ENCODE assay signal across 8 cellular contexts in genomic region chr15:88545578-88546247, GRCh38. TPM values are rescaled to one million over a fixed set of nuclear protein-coding genes. Genes with fewer than 3 reads are reported as not detected.
DNase-seq lines count a peak whose midpoint lies in the region; ATAC-seq and TF ChIP-seq lines count a peak whose summit lies in the region.
"Not testable (repeated sequence)": the region's sequence is repeated elsewhere in the genome, so short reads cannot be mapped to it uniquely, and the experiment has no call there.

No MANE protein-coding gene starts in this region.

- not testable (repeated sequence) for H3K9me3 Mint-ChIP-seq in CD4-positive, alpha-beta memory T cell; activated CD4-positive, alpha-beta T cell treated with anti-CD3 and anti-CD28 coated beads, Interleukin-2, amount 10 ng/mL, durations not matched to agents 24 days and 14 days; MCF 10A (ENCODE audit: unreplicated experiment)

- not testable (repeated sequence) for H3K79me2 ChIP-seq in trophoblast cell (ENCODE audit: control insufficient read depth, insufficient read depth, low read length, poor library complexity)

- H3K4me3 ChIP-seq in CD4-positive, alpha-beta memory T cell (ENCODE audit: low read length in 2 of 2): peak overlapping the region; percentile 34 to 63
- H3K4me3 ChIP-seq in LNCaP clone FGC (ENCODE audit: low read depth, low read length) (peak overlapping the region; percentile 62), fibroblast of pulmonary artery (replicated peaks; ENCODE audit: low read depth, low read length) (peak overlapping the region; percentile 83), lower lobe of right lung (peak overlapping the region; percentile 79), trophoblast cell (ENCODE audit: low read depth, low read length) (peak overlapping the region; percentile 67), transverse colon (peak overlapping the region; percentile 68 to 98 (median 85))

- H3K14ac ChIP-seq in trophoblast cell (ENCODE audit: low read length): peak overlapping the region; percentile 55

- intact Hi-C loops in CD4-positive, alpha-beta memory T cell (cut with micrococcal nuclease): loop anchor here (1.0 to 2.0 kb wide), 5 partner anchors 76 to 543 kb away; partner anchors contain the start of genes ABHD2, AEN, MRPL46 and MRPS11
- intact Hi-C loops in activated CD4-positive, alpha-beta T cell treated with anti-CD3 and anti-CD28 coated beads, Interleukin-2, amount 10 ng/mL, durations not matched to agents 24 days and 14 days (cut with micrococcal nuclease): loop anchor here (1.0 to 2.0 kb wide), 3 partner anchors 76 to 93 kb away; partner anchors contain the start of genes AEN, MRPL46 and MRPS11
- intact Hi-C loops in MCF 10A (cut with micrococcal nuclease): loop anchor here (5.0 kb wide), 2 partner anchors 77 to 78 kb away; partner anchors contain the start of genes AEN, MRPL46 and MRPS11
- intact Hi-C loops in lower lobe of right lung (cut with DNase I); transverse colon (cut with DNase I; ENCODE audit: low total_unique reads): not testable (repeated sequence)

- H4K8ac ChIP-seq in trophoblast cell (ENCODE audit: low read depth, low read length): peak overlapping the region; percentile 87

- POLR2A ChIA-PET in CD4-positive, alpha-beta memory T cell (lab: Charles Lee; ENCODE audit: partially characterized antibody); MCF 10A (lab: Yijun Ruan, JAX): not testable (repeated sequence)

- peak overlapping the region; percentile 92 to 95 (median 92) for H3K4me3 Mint-ChIP-seq in CD4-positive, alpha-beta memory T cell
- peak overlapping the region; percentile 92 for H3K4me3 Mint-ChIP-seq in activated CD4-positive, alpha-beta T cell treated with anti-CD3 and anti-CD28 coated beads, Interleukin-2, amount 10 ng/mL, durations not matched to agents 24 days and 14 days
- peak overlapping the region; percentile 79 for H3K4me3 Mint-ChIP-seq in MCF 10A (ENCODE audit: unreplicated experiment)

- peak overlapping the region; percentile 62 for H3K27ac ChIP-seq in CD4-positive, alpha-beta memory T cell (ENCODE audit: low read depth, low read length)
- peak overlapping the region; percentile 84 for H3K27ac ChIP-seq in lower lobe of right lung
- H3K27ac ChIP-seq in trophoblast cell (ENCODE audit: low read depth, low read length): peak overlapping the region; percentile 72
- H3K27ac ChIP-seq in transverse colon: peak overlapping the region; percentile 87 to 93 (median 90)

- ATAC-seq in lower lobe of right lung: not testable (repeated sequence)

- peak overlapping the region; percentile 24 for H3K9ac ChIP-seq in trophoblast cell (ENCODE audit: low read length)

- no CpG with 5 or more reads among the region's 8 CpGs for WGBS in trophoblast cell (ENCODE audit: extremely low coverage, insufficient coverage, insufficient read length)
- WGBS in transverse colon (ENCODE audit: low coverage in 1 of 2), 2 donors: 8% methylated on average over 7 of the region's 8 CpGs; no CpG with 5 or more reads in 1 of the 2 donors

- H2BK120ac ChIP-seq in trophoblast cell (ENCODE audit: insufficient read depth, low read length, poor library complexity): peak overlapping the region; percentile 44

- H2AFZ ChIP-seq in trophoblast cell (ENCODE audit: insufficient read depth, low read length, poor library complexity): peak overlapping the region; percentile 66

- H3K23ac ChIP-seq in trophoblast cell (ENCODE audit: low read length): not testable (repeated sequence)

- peak overlapping the region; percentile 66 for H2BK5ac ChIP-seq in trophoblast cell (ENCODE audit: low read depth, low read length, poor library complexity)

- H3K79me1 ChIP-seq in trophoblast cell (ENCODE audit: low read length): peaks cover 32% of the 10 kb centered on the region

- TF ChIP-seq CTCF in LNCaP clone FGC (IDR thresholded peaks at IDR 0.05; ENCODE audit: control insufficient read depth, extremely low read depth, insufficient read depth); MCF 10A (IDR thresholded peaks at IDR 0.05; ENCODE audit: unreplicated experiment); fibroblast of pulmonary artery (IDR thresholded peaks at IDR 0.05; ENCODE audit: low read length, missing control alignments); lower lobe of right lung (IDR thresholded peaks at IDR 0.05); transverse colon (IDR thresholded peaks at IDR 0.05): not testable (repeated sequence)

- DNase-seq in CD4-positive, alpha-beta memory T cell; LNCaP clone FGC (ENCODE audit: low read depth); activated CD4-positive, alpha-beta T cell treated with anti-CD3 and anti-CD28 coated beads, Interleukin-2, amount 10 ng/mL, durations not matched to agents 24 days and 14 days; MCF 10A (ENCODE audit: unreplicated experiment); fibroblast of pulmonary artery (ENCODE audit: low read depth); lower lobe of right lung; trophoblast cell; transverse colon: not testable (repeated sequence)

- H3K27me3 Mint-ChIP-seq in CD4-positive, alpha-beta memory T cell; activated CD4-positive, alpha-beta T cell treated with anti-CD3 and anti-CD28 coated beads, Interleukin-2, amount 10 ng/mL, durations not matched to agents 24 days and 14 days; MCF 10A (ENCODE audit: insufficient read depth, unreplicated experiment): not testable (repeated sequence)

- not testable (repeated sequence) for H2BK12ac ChIP-seq in trophoblast cell (ENCODE audit: low read length)

- not testable (repeated sequence) for H3K27me3 ChIP-seq in CD4-positive, alpha-beta memory T cell (ENCODE audit: insufficient read depth, low read length); lower lobe of right lung (ENCODE audit: low read depth); trophoblast cell (ENCODE audit: insufficient read depth, low read length); transverse colon

- H3K4ac ChIP-seq in trophoblast cell (ENCODE audit: low read depth, low read length): peak overlapping the region; percentile 34

- peak overlapping the region; percentile 60 for H3K4me2 ChIP-seq in trophoblast cell (ENCODE audit: low read length)

- in situ Hi-C loops in transverse colon (cut with MboI; ENCODE audit: low pct_ligation_motif_present in 1 of 4, low pct_unique_long_range_greater_than_20kb in 1 of 4, low sequenced_read_pairs in 3 of 4): not testable (repeated sequence)

- CTCF ChIA-PET in CD4-positive, alpha-beta memory T cell (lab: Charles Lee; ENCODE audit: partially characterized antibody); MCF 10A (lab: Yijun Ruan, JAX): not testable (repeated sequence)

- not testable (repeated sequence) for BruUV-seq in MCF 10A (replicated peaks; lab: Mats Ljungman, UMichigan)

- not testable (repeated sequence) for TF ChIP-seq EP300 in transverse colon (IDR thresholded peaks at IDR 0.05; ENCODE audit: low read depth)

- H4K91ac ChIP-seq in trophoblast cell (ENCODE audit: low read depth, low read length): peak overlapping the region; percentile 77

- H3K4me1 ChIP-seq in CD4-positive, alpha-beta memory T cell (ENCODE audit: insufficient read depth, low read length); lower lobe of right lung: not testable (repeated sequence)
- H3K4me1 ChIP-seq in trophoblast cell (ENCODE audit: control insufficient read depth in 1 of 2, insufficient read depth in 2 of 2, low read length in 2 of 2) (peaks cover 20 to 24% of the 10 kb centered on the region in 2 experiments), transverse colon (peaks cover 0 to 14% (median 6%) of the 10 kb centered on the region in 4 donors)

- H3K27ac Mint-ChIP-seq in CD4-positive, alpha-beta memory T cell: peak overlapping the region; percentile 86 to 97 (median 97)
- peak overlapping the region; percentile 91 for H3K27ac Mint-ChIP-seq in activated CD4-positive, alpha-beta T cell treated with anti-CD3 and anti-CD28 coated beads, Interleukin-2, amount 10 ng/mL, durations not matched to agents 24 days and 14 days
- peak overlapping the region; percentile 78 for H3K27ac Mint-ChIP-seq in MCF 10A (ENCODE audit: low read depth, unreplicated experiment)

- H3K4me1 Mint-ChIP-seq in CD4-positive, alpha-beta memory T cell: peaks cover 4 to 23% (median 9%) of the 10 kb centered on the region in 4 donors
- peaks cover 12% of the 10 kb centered on the region for H3K4me1 Mint-ChIP-seq in activated CD4-positive, alpha-beta T cell treated with anti-CD3 and anti-CD28 coated beads, Interleukin-2, amount 10 ng/mL, durations not matched to agents 24 days and 14 days
- not testable (repeated sequence) for H3K4me1 Mint-ChIP-seq in MCF 10A (ENCODE audit: insufficient read depth, unreplicated experiment)

- H3K36me3 Mint-ChIP-seq in CD4-positive, alpha-beta memory T cell; activated CD4-positive, alpha-beta T cell treated with anti-CD3 and anti-CD28 coated beads, Interleukin-2, amount 10 ng/mL, durations not matched to agents 24 days and 14 days (ENCODE audit: low read depth); MCF 10A (ENCODE audit: insufficient read depth, unreplicated experiment): not testable (repeated sequence)

- peak overlapping the region; percentile 78 for H3K18ac ChIP-seq in trophoblast cell (ENCODE audit: low read length)

- H2AK5ac ChIP-seq in trophoblast cell (ENCODE audit: low read length): not testable (repeated sequence)

- H3K9me3 ChIP-seq in CD4-positive, alpha-beta memory T cell (ENCODE audit: control insufficient read depth in 1 of 2, low read length in 2 of 2); lower lobe of right lung; trophoblast cell (ENCODE audit: insufficient read depth, low read depth, low read length); transverse colon: not testable (repeated sequence)

- peak overlapping the region; percentile 74 for H4K12ac ChIP-seq in trophoblast cell (ENCODE audit: low read depth, low read length)

- TF ChIP-seq POLR2A in transverse colon (IDR thresholded peaks at IDR 0.05): not testable (repeated sequence)

- H3K36me3 ChIP-seq in CD4-positive, alpha-beta memory T cell (ENCODE audit: insufficient read depth, low read length); lower lobe of right lung; trophoblast cell (ENCODE audit: control insufficient read depth in 1 of 2, insufficient read depth in 2 of 2, low read length in 2 of 2); transverse colon: not testable (repeated sequence)

RNA-seq across cellular contexts. Expression of gene DET1, which starts 0.8 kb away (rescaled TPM):
- 10 to 100 TPM; 11.5 to 11.7 TPM for total RNA-seq in CD4-positive, alpha-beta memory T cell
- 1 to 10 TPM; 1.1 to 3.4 TPM for polyA plus RNA-seq in CD4-positive, alpha-beta memory T cell
- 2.1 and 2.8 TPM in 2 replicates for total RNA-seq in activated CD4-positive, alpha-beta T cell treated with anti-CD3 and anti-CD28 coated beads, Interleukin-2, amount 10 ng/mL, durations not matched to agents 24 days and 14 days
- total RNA-seq in MCF 10A (2022): 5.1 and 7.6 TPM in 2 replicates
- total RNA-seq in lower lobe of right lung: 5.0 TPM
- polyA plus RNA-seq in trophoblast cell (2013): 2.5 and 3.3 TPM in 2 replicates
- 10 to 100 TPM in 2 of 4 donors, 1 to 10 TPM in 2; 1.8 to 11.1 (median 9.3) TPM for total RNA-seq in transverse colon
